In the genomic region with DNA sequence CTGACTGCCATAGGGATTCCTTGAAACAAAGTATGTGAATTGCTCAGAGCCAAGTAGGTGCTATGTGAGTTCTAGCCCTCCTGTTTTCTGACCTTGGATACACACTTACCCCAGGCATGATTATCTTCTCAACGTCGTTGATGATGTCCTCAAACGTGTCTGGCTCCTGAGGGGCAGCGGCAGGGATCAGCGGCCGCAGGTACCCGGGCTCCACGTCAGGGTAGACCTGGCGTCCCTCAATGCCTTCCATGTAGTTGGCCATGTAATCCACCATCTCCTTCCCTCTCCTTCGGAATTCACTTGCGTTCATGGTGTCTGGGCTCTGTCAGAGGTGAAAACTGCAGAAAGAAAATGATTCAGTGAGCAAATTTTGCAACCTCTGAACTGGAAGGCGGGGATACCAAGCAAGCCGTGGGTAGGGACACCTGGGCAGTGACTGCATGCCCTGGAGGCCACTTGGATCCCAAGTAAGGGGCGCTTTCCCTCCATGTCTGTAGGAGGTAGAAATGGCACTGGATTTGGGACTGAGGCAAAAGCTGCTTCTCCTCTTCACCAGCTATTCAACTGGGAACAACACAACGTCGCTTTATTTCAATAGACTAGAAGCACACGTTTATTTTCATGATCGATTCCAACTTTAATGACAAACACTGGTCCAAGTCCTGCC, we compare ENCODE assay signal across 25 cellular contexts. TPM values are rescaled to one million over a fixed set of nuclear protein-coding genes. Genes with fewer than 3 reads are reported as not detected.
A peak's percentile ranks its signal among the peaks of the same experiment; 100 is the strongest.
DNase-seq lines count a peak whose midpoint lies in the region; TF ChIP-seq lines count a peak whose summit lies in the region.
"Had no signal": no experiment of that assay in that cellular context is flagged by ENCODE, and none has a peak within 500 bp of the region (broad histone marks: within the 10 kb centered on the region; RNA-seq: fewer than 3 reads in every experiment).

No MANE protein-coding gene starts in this region.

- peak overlapping the region; percentile 4 for H3K4me3 Mint-ChIP-seq in glutamatergic neuron (ENCODE audit: unreplicated experiment)
- H3K4me3 Mint-ChIP-seq: CD14-positive monocyte; CD4-positive, alpha-beta T cell; CD8-positive, alpha-beta memory T cell had no signal

- TF ChIP-seq CTCF in coronary artery (IDR thresholded peaks at IDR 0.05) (no peak), glutamatergic neuron (IDR thresholded peaks at IDR 0.05; ENCODE audit: partially characterized antibody, unreplicated experiment) (no peak), GM20000 (IDR thresholded peaks at IDR 0.05; ENCODE audit: extremely low read depth, missing control alignments) (no peak)

- no peak overlapping the region for H3K27ac ChIP-seq in coronary artery
- H3K27ac ChIP-seq: A549; BLaER1 treated with 17β-estradiol and CSF1 and Interleukin-3, amounts not matched to agents 10 nM and 100 nM had no signal

- H3K27ac Mint-ChIP-seq in glutamatergic neuron (ENCODE audit: unreplicated experiment): no peak overlapping the region
- H3K27ac Mint-ChIP-seq: CD4-positive, alpha-beta T cell had no signal

- H3K27me3 Mint-ChIP-seq in glutamatergic neuron (ENCODE audit: unreplicated experiment): peaks cover 4% of the 10 kb centered on the region
- H3K27me3 Mint-ChIP-seq: CD4-positive, alpha-beta T cell; CD8-positive, alpha-beta memory T cell had no signal

- peaks cover 2% of the 10 kb centered on the region for H3K9me3 Mint-ChIP-seq in glutamatergic neuron (ENCODE audit: unreplicated experiment)
- H3K9me3 Mint-ChIP-seq: CD4-positive, alpha-beta T cell; CD8-positive, alpha-beta memory T cell had no signal

- DNase-seq in activated CD8-positive, alpha-beta memory T cell treated with anti-CD3 and anti-CD28 coated beads for 24 hours: peak; percentile 11
- DNase-seq in activated CD8-positive, alpha-beta memory T cell treated with anti-CD3 and anti-CD28 coated beads, Interleukin-2, amount 50 U/mL, for 4 hours: no peak
- DNase-seq in coronary artery (ENCODE audit: low spot score) (peak; percentile 53), glutamatergic neuron (no peak), GM20000 (ENCODE audit: low spot score) (no peak), NCI-H1105 treated with DMSO at 0.1 percent for 48 hours (lab: John Stamatoyannopoulos, UW) (no peak)
- peak; percentile 6 for DNase-seq in stimulated activated CD8-positive, alpha-beta memory T cell treated with anti-CD3 and anti-CD28 coated beads, Interleukin-4, amount 100 ng/mL, for 48 hours
- no peak for DNase-seq in NK-92 treated with Interleukin-12 subunit alpha and Interleukin-12 subunit beta, amount 100 ng/mL, for 24 hours (lab: John Stamatoyannopoulos, UW)
- DNase-seq: 8988T; ACHN; AML-193; BE2C; CD4-positive, alpha-beta T cell; CD8-positive, alpha-beta memory T cell; DMS 273 treated with DMSO at 0.1 percent for 48 hours; DMS79; EL; GDM1; GOT3; H7; HCEC 1CT had no signal

- no peak overlapping the region for H3K4me3 ChIP-seq in coronary artery
- H3K4me3 ChIP-seq: A549; BLaER1 treated with 17β-estradiol and CSF1 and Interleukin-3, amounts not matched to agents 10 nM and 100 nM; GM12878 had no signal

- H3K36me3 Mint-ChIP-seq in glutamatergic neuron (ENCODE audit: unreplicated experiment): peaks cover 4% of the 10 kb centered on the region
- H3K36me3 Mint-ChIP-seq: CD14-positive monocyte; CD8-positive, alpha-beta memory T cell had no signal

- H3K4me1 Mint-ChIP-seq in glutamatergic neuron (ENCODE audit: low read depth, unreplicated experiment): peaks cover 28% of the 10 kb centered on the region
- H3K4me1 Mint-ChIP-seq: CD8-positive, alpha-beta memory T cell had no signal

RNA-seq across cellular contexts. Expression of a gene that starts 21.3 kb away (rescaled TPM):
- 3.8 TPM for total RNA-seq in glutamatergic neuron (ENCODE audit: unreplicated experiment)
- total RNA-seq: CD4-positive, alpha-beta T cell; CD8-positive, alpha-beta memory T cell; GM12878 had no signal

Comparison
In these comparisons a context has a peak if more than half of its experiments do, and no peak if none do; other contexts are left out.
1. DNase-seq: peak in activated CD8-positive, alpha-beta memory T cell treated with anti-CD3 and anti-CD28 coated beads for 24 hours (single experiment), coronary artery (single experiment) and stimulated activated CD8-positive, alpha-beta memory T cell treated with anti-CD3 and anti-CD28 coated beads, Interleukin-4, amount 100 ng/mL, for 48 hours (single experiment); none in activated CD8-positive, alpha-beta memory T cell treated with anti-CD3 and anti-CD28 coated beads, Interleukin-2, amount 50 U/mL, for 4 hours (single experiment), glutamatergic neuron (single experiment), NK-92 treated with Interleukin-12 subunit alpha and Interleukin-12 subunit beta, amount 100 ng/mL, for 24 hours (single experiment), GM20000 (single experiment) and NCI-H1105 treated with DMSO at 0.1 percent for 48 hours (single experiment).